ENCODE assay signal across 16 cellular contexts in the genomic region with DNA sequence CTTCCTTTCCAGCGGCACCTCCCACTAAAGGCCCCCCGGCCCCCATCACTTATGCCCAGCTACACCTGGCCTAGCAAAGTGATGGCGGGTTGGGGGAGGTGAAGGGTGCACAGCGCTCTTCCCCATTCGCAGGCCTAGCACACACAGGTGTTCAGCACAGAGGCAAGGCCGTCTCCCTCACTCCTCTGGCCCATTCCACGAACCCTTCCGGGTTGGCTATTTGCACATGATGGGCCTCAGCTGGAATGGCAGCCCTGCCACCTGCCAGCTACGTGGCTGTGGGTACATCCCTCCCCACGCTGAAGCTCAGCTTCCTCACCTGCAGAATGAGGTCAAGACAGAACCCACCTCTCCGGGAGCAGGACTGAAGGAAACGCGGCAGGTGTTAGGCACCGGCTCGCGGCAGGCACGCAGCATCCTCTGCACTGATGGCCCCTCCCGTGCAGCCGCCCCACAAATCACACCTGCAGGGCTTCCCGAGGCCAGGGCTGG. TPM values are rescaled to one million over a fixed set of nuclear protein-coding genes. Genes with fewer than 3 reads are reported as not detected.
DNase-seq lines count a peak whose midpoint lies in the region; ATAC-seq and TF ChIP-seq lines count a peak whose summit lies in the region.
"Had no signal": no experiment of that assay in that cellular context is flagged by ENCODE, and none has a peak within 500 bp of the region (broad histone marks: within the 10 kb centered on the region; RNA-seq: fewer than 3 reads in every experiment).

No MANE protein-coding gene starts in this region.

- H3K9me3 ChIP-seq in spleen, result no peaks in the 10 kb centered on the region

- DNase-seq in NCI-H1417 (lab: John Stamatoyannopoulos, UW) (peak; percentile 51 to 66 (median 65)), NCI-H1417 treated with DMSO at 0.1 percent for 48 hours (lab: John Stamatoyannopoulos, UW) (no peak), NCI-H774 (lab: John Stamatoyannopoulos, UW) (peak; percentile 11), spleen (peak; percentile 79), mucosa of gallbladder (ENCODE audit: low spot score) (no peak), nucleus accumbens (lab: John Stamatoyannopoulos, UW) (no peak)
- no peak for DNase-seq in activated T-cell treated with anti-CD3 and anti-CD28 coated beads, Interleukin-2, amount 50 U/mL, for 4 hours
- DNase-seq: hippocampal formation; stimulated activated CD4-positive, alpha-beta T cell treated with anti-CD3 and anti-CD28 coated beads, Interleukin-15, amount 100 ng/mL, for 24 hours; T1000 had no signal

- no peak for TF ChIP-seq CTCF in spleen (IDR thresholded peaks at IDR 0.05 in 8 of 11, conservative IDR thresholded peaks at IDR 0.05 in 3 of 11)

- peaks cover 35% of the 10 kb centered on the region for H3K4me1 Mint-ChIP-seq in activated T-cell treated with anti-CD3 and anti-CD28 coated beads, Interleukin-2, amount 50 U/mL, for 4 hours (ENCODE audit: low read depth)

- no peaks in the 10 kb centered on the region for H3K27me3 ChIP-seq in spleen (replicated peaks in 1 of 7)

- ATAC-seq in HG02870 (IDR thresholded peaks at IDR 0.05; ENCODE audit: unreplicated experiment), result peak; percentile 9
- no peak for ATAC-seq in activated T-cell treated with anti-CD3 and anti-CD28 coated beads, Interleukin-2, amount 50 U/mL, for 4 hours
- ATAC-seq: HCT116, HepG2 had no signal

- peaks cover 0 to 58% (median 0%) of the 10 kb centered on the region in 6 donors for H3K36me3 ChIP-seq in spleen

- peaks cover 23 to 96% (median 71%) of the 10 kb centered on the region in 6 donors for H3K4me1 ChIP-seq in spleen

- H3K9me3 Mint-ChIP-seq in activated T-cell treated with anti-CD3 and anti-CD28 coated beads, Interleukin-2, amount 50 U/mL, for 4 hours, result no peaks in the 10 kb centered on the region
- H3K9me3 Mint-ChIP-seq: activated T-helper 2 cell treated with anti-CD3 and anti-CD28 coated beads, Interferon-gamma antibody, Interleukin-2, Interleukin-4, amounts not matched to agents 10 μg/mL and 5 μg/mL and 100 μg/mL, durations not matched to agents 14 hours and 24 hours and 36 hours had no signal

- peak overlapping the region in 3 of 8 donors; percentile 21 to 57 (median 30) for H3K4me3 ChIP-seq in spleen

- WGBS in spleen, 5 donors, result 58 to 70% (median 67%) methylated on average over 15 to 20 of the region's 20 CpGs

- no peak for TF ChIP-seq POLR2A in spleen (IDR thresholded peaks at IDR 0.05)

- H3K4me3 Mint-ChIP-seq in activated T-cell treated with anti-CD3 and anti-CD28 coated beads, Interleukin-2, amount 50 U/mL, for 4 hours, result no peak overlapping the region

- H3K27ac ChIP-seq in spleen, result peak overlapping the region in 6 of 8 donors; percentile 40 to 89 (median 80)
- H3K27ac ChIP-seq: 22Rv1 had no signal

- no peaks in the 10 kb centered on the region for H3K27me3 Mint-ChIP-seq in activated T-cell treated with anti-CD3 and anti-CD28 coated beads, Interleukin-2, amount 50 U/mL, for 4 hours (ENCODE audit: low read depth)

- intact Hi-C loops in spleen (cut with DNase I; ENCODE audit: low total_unique reads), result no loop called here

- H3K36me3 Mint-ChIP-seq in activated T-cell treated with anti-CD3 and anti-CD28 coated beads, Interleukin-2, amount 50 U/mL, for 4 hours (ENCODE audit: insufficient read depth), result peaks cover 15% of the 10 kb centered on the region

RNA-seq across cellular contexts. Expression of a gene that starts 4.8 kb away (rescaled TPM):
- total RNA-seq in spleen (10 to 100 TPM; 35.5 to 93.1 (median 73.7) TPM), mucosa of gallbladder (93.1 TPM)
- 10 to 100 TPM; 32.6 to 61.5 (median 46.6) TPM for polyA plus RNA-seq in spleen
- total RNA-seq in activated T-cell treated with anti-CD3 and anti-CD28 coated beads, Interleukin-2, amount 50 U/mL, for 4 hours, result 10 to 100 TPM; 46.8 to 52.6 (median 48.8) TPM

RNA-seq across cellular contexts. Expression of a gene that starts 48.9 kb away (rescaled TPM):
- 1 to 10 TPM in 1 of 7 donors, under 1 TPM in 1, not detected in 5; 0.79 to 1.4 TPM for total RNA-seq in spleen
- polyA plus RNA-seq in spleen, result 1 to 10 TPM in 2 of 3 donors, under 1 TPM in 1; 0.35 to 2.7 (median 2.4) TPM
- total RNA-seq in mucosa of gallbladder, result 0.40 TPM
- not detected for total RNA-seq in activated T-cell treated with anti-CD3 and anti-CD28 coated beads, Interleukin-2, amount 50 U/mL, for 4 hours
- total RNA-seq: activated T-helper 2 cell treated with anti-CD3 and anti-CD28 coated beads, Interferon-gamma antibody, Interleukin-2, Interleukin-4, amounts not matched to agents 10 μg/mL and 5 μg/mL and 100 μg/mL, durations not matched to agents 14 hours and 24 hours and 36 hours; dermis microvascular lymphatic vessel endothelial cell had no signal

Comparison
In these comparisons a context has a peak if more than half of its experiments do, and no peak if none do; other contexts are left out.
1. DNase-seq: peak in NCI-H1417 (3 of 3), NCI-H774 (single experiment) and spleen (single experiment); none in NCI-H1417 treated with DMSO at 0.1 percent for 48 hours (single experiment), mucosa of gallbladder (single experiment), nucleus accumbens (0 of 56) and activated T-cell treated with anti-CD3 and anti-CD28 coated beads, Interleukin-2, amount 50 U/mL, for 4 hours (single experiment).